1 cellular context compared by ENCODE assay signal in genomic region chr20:50226093-50226974, GRCh38.
TF ChIP-seq lines count a peak whose summit lies in the region.

No MANE protein-coding gene starts in this region.

TF ChIP-seq in K562, 482 proteins besides CTCF, POLR2A, EP300 and RAD21 (continued from another document):
- TF ChIP-seq, protein P1, sequence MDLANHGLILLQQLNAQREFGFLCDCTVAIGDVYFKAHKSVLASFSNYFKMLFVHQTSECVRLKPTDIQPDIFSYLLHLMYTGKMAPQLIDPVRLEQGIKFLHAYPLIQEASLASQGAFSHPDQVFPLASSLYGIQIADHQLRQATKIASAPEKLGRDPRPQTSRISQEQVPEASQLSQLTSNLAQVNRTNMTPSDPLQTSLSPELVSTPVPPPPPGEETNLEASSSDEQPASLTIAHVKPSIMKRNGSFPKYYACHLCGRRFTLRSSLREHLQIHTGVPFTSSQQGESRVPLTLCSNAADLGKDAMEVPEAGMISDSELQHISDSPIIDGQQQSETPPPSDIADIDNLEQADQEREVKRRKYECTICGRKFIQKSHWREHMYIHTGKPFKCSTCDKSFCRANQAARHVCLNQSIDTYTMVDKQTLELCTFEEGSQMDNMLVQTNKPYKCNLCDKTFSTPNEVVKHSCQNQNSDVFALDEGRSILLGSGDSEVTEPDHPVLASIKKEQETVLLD (IDR thresholded peaks at IDR 0.05): no peak
- TF ChIP-seq BCOR (IDR thresholded peaks at IDR 0.05) (peak; percentile 87), SRSF9 (IDR thresholded peaks at IDR 0.05; ENCODE audit: borderline replicate concordance, low read depth, low read length) (no peak), SMC3 (conservative IDR thresholded peaks at IDR 0.05; ENCODE audit: insufficient read depth, low read depth, low read length) (no peak), MXD1 (CRISPR knock-in tag; IDR thresholded peaks at IDR 0.05; ENCODE audit: borderline replicate concordance, poor library complexity, severe bottlenecking) (no peak), ZKSCAN1 (IDR thresholded peaks at IDR 0.05; ENCODE audit: low read depth, low read length) (0 out of 2 replicates have a peak, but pooled peaks have one; percentile 13), JUND (IDR thresholded peaks at IDR 0.05; ENCODE audit: borderline replicate concordance, low read depth, low read length) (peak; percentile 30; the same call in 1 of the 2 replicates), JUND (tag; IDR thresholded peaks at IDR 0.05; ENCODE audit: borderline replicate concordance, low read depth, low read length) (no peak), SAFB2 (IDR thresholded peaks at IDR 0.05; ENCODE audit: borderline replicate concordance, low read depth, low read length, severe bottlenecking) (no peak), BHLHE40 (IDR thresholded peaks at IDR 0.05; ENCODE audit: low read length) (0 out of 2 replicates have a peak, but pooled peaks have one; percentile 17), ZNF23 (CRISPR knock-in tag; IDR thresholded peaks at IDR 0.05) (no peak), ZNF589 (CRISPR knock-in tag; IDR thresholded peaks at IDR 0.05; ENCODE audit: low read depth) (no peak), ZNF217 (CRISPR knock-in tag; IDR thresholded peaks at IDR 0.05) (no peak), XRCC5 (IDR thresholded peaks at IDR 0.05; ENCODE audit: low read depth, low read length) (no peak)
- TF ChIP-seq, protein P2, sequence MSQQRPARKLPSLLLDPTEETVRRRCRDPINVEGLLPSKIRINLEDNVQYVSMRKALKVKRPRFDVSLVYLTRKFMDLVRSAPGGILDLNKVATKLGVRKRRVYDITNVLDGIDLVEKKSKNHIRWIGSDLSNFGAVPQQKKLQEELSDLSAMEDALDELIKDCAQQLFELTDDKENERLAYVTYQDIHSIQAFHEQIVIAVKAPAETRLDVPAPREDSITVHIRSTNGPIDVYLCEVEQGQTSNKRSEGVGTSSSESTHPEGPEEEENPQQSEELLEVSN (IDR thresholded peaks at IDR 0.05; ENCODE audit: borderline replicate concordance in 1 of 2, extremely low read depth in 1 of 2, insufficient read depth in 1 of 2, insufficient read length in 1 of 2, low read depth in 1 of 2, low read length in 1 of 2, poor library complexity in 1 of 2, severe bottlenecking in 1 of 2): no peak
